21 cellular contexts compared by ENCODE assay signal in the genomic region with DNA sequence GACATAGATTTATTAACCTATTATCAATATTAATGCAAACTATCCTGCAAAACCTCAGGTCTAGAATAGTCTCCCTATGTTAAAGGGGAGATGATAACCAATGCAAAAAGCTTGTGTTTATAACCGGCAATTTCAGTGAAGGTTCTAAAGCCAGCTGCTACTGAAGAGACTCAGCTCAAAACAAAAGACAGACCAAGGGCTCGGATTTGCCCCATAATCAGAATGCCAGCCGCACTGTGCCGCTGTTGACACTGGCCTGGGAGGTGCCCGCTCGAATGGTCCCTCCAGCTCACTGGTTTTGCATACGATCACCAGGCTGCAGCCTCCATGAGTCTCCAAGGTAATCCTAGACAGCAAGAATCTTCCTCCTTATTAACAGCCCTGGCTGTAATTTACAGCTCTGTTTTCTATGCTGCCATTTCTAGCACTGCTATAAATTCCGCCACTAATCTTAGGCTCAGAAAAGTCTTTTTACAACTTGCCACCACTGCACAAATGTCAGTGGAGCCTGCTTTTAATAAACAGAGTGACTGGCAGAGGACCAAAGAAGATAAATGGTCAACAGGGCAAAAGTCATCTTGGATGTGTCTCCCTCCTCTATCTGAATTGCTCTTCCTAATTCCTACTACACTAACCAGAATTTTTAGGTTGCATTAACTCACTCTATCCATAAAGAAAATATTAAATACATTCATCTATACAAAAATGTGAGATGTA.
A peak's percentile ranks its signal among the peaks of the same experiment; 100 is the strongest.
DNase-seq lines count a peak whose midpoint lies in the region; TF ChIP-seq lines count a peak whose summit lies in the region.
"Had no signal": no experiment of that assay in that cellular context is flagged by ENCODE, and none has a peak within 500 bp of the region (broad histone marks: within the 10 kb centered on the region; RNA-seq: fewer than 3 reads in every experiment).

No MANE protein-coding gene starts in this region.

- DNase-seq in NCI-H146 treated with DMSO at 0.1 percent for 48 hours (lab: John Stamatoyannopoulos, UW; ENCODE audit: unreplicated experiment) (peak; percentile 25), NCI-H774 (lab: John Stamatoyannopoulos, UW) (peak; percentile 73), head of caudate nucleus (peak; percentile 6 to 77 (median 43)), nephron progenitor cell (peak; percentile 37), HCEC 1CT (no peak)
- DNase-seq in activated T-cell treated with anti-CD3 and anti-CD28 coated beads, Interleukin-2, amount 50 U/mL, for 1 hour = no peak
- no peak for DNase-seq in CD4-positive, alpha-beta memory T cell
- DNase-seq: activated CD4-positive, alpha-beta T cell treated with anti-CD3 and anti-CD28 coated beads, Interleukin-2, amount 10 ng/mL, durations not matched to agents 7 days and 5 days; activated CD8-positive, alpha-beta memory T cell treated with anti-CD3 and anti-CD28 coated beads, Interleukin-2, amount 10 ng/mL, durations not matched to agents 7 days and 5 days; CD4-positive, CD25-positive, alpha-beta regulatory T cell; dermis blood vessel endothelial cell; glutamatergic neuron; Karpas-422; MV-4-11; naive thymus-derived CD4-positive, alpha-beta T cell; NCI-H2029; NCI-H446 treated with DMSO at 0.1 percent for 48 hours; stimulated activated naive CD8-positive, alpha-beta T cell treated with anti-CD3 and anti-CD28 coated beads, Interleukin-15, Interleukin-2, amounts not matched to agents 100 U/mL and 50 U/mL, for 24 hours had no signal

- H3K27ac Mint-ChIP-seq in nephron progenitor cell = peak overlapping the region; percentile 64
- H3K27ac Mint-ChIP-seq in CD4-positive, alpha-beta memory T cell = no peak overlapping the region
- H3K27ac Mint-ChIP-seq: activated CD4-positive, alpha-beta T cell treated with anti-CD3 and anti-CD28 coated beads, Interleukin-2, amount 10 ng/mL, durations not matched to agents 7 days and 5 days; activated CD8-positive, alpha-beta memory T cell treated with anti-CD3 and anti-CD28 coated beads, Interleukin-2, amount 10 ng/mL, durations not matched to agents 7 days and 5 days; activated naive CD4-positive, alpha-beta T cell treated with anti-CD3 and anti-CD28 coated beads, Interleukin-2, amount 50 U/mL, for 24 hours; CD4-positive, CD25-positive, alpha-beta regulatory T cell; naive thymus-derived CD4-positive, alpha-beta T cell had no signal

- POLR2A ChIA-PET in CD4-positive, alpha-beta memory T cell (lab: Charles Lee; ENCODE audit: partially characterized antibody) = no interaction called here

- H3K27me3 ChIP-seq in CD4-positive, alpha-beta memory T cell (ENCODE audit: insufficient read depth, low read length) = no peaks in the 10 kb centered on the region
- H3K27me3 ChIP-seq: ascending aorta, right atrium auricular region had no signal

- H3K4me1 Mint-ChIP-seq in nephron progenitor cell = peaks cover 88% of the 10 kb centered on the region
- no peaks in the 10 kb centered on the region for H3K4me1 Mint-ChIP-seq in CD4-positive, alpha-beta memory T cell
- H3K4me1 Mint-ChIP-seq: activated CD4-positive, alpha-beta T cell treated with anti-CD3 and anti-CD28 coated beads, Interleukin-2, amount 10 ng/mL, durations not matched to agents 7 days and 5 days; activated CD8-positive, alpha-beta memory T cell treated with anti-CD3 and anti-CD28 coated beads, Interleukin-2, amount 10 ng/mL, durations not matched to agents 7 days and 5 days; activated naive CD4-positive, alpha-beta T cell treated with anti-CD3 and anti-CD28 coated beads, Interleukin-2, amount 50 U/mL, for 24 hours; CD4-positive, CD25-positive, alpha-beta regulatory T cell; naive thymus-derived CD4-positive, alpha-beta T cell had no signal

- no peak overlapping the region for H3K4me3 ChIP-seq in CD4-positive, alpha-beta memory T cell (ENCODE audit: low read length in 2 of 2)
- H3K4me3 ChIP-seq: ascending aorta, right atrium auricular region had no signal

- H3K4me1 ChIP-seq in CD4-positive, alpha-beta memory T cell (ENCODE audit: insufficient read depth, low read length) = no peaks in the 10 kb centered on the region
- H3K4me1 ChIP-seq: ascending aorta, right atrium auricular region had no signal

- H3K36me3 Mint-ChIP-seq in nephron progenitor cell (ENCODE audit: low read depth) = no peaks in the 10 kb centered on the region
- H3K36me3 Mint-ChIP-seq in CD4-positive, alpha-beta memory T cell = no peaks in the 10 kb centered on the region
- H3K36me3 Mint-ChIP-seq: activated CD8-positive, alpha-beta memory T cell treated with anti-CD3 and anti-CD28 coated beads, Interleukin-2, amount 10 ng/mL, durations not matched to agents 7 days and 5 days; activated naive CD4-positive, alpha-beta T cell treated with anti-CD3 and anti-CD28 coated beads, Interleukin-2, amount 50 U/mL, for 24 hours; CD4-positive, CD25-positive, alpha-beta regulatory T cell; naive thymus-derived CD4-positive, alpha-beta T cell had no signal

- peaks cover 11% of the 10 kb centered on the region for H3K27me3 Mint-ChIP-seq in nephron progenitor cell (ENCODE audit: low read depth, poor library complexity)
- peaks cover 10 to 19% of the 10 kb centered on the region in 2 donors for H3K27me3 Mint-ChIP-seq in CD4-positive, alpha-beta memory T cell

- no peak overlapping the region for H3K27ac ChIP-seq in CD4-positive, alpha-beta memory T cell (ENCODE audit: low read depth, low read length)
- H3K27ac ChIP-seq: ascending aorta, right atrium auricular region had no signal

- no peaks in the 10 kb centered on the region for H3K9me3 ChIP-seq in CD4-positive, alpha-beta memory T cell (ENCODE audit: control insufficient read depth in 1 of 2, low read length in 2 of 2)
- H3K9me3 ChIP-seq: ascending aorta, right atrium auricular region had no signal

- H3K9me3 Mint-ChIP-seq in nephron progenitor cell = no peaks in the 10 kb centered on the region
- H3K9me3 Mint-ChIP-seq in CD4-positive, alpha-beta memory T cell = peaks cover 0 to 2% (median 0%) of the 10 kb centered on the region in 8 donors
- H3K9me3 Mint-ChIP-seq: activated CD4-positive, alpha-beta T cell treated with anti-CD3 and anti-CD28 coated beads, Interleukin-2, amount 10 ng/mL, durations not matched to agents 7 days and 5 days; activated naive CD4-positive, alpha-beta T cell treated with anti-CD3 and anti-CD28 coated beads, Interleukin-2, amount 50 U/mL, for 24 hours; CD4-positive, CD25-positive, alpha-beta regulatory T cell had no signal

- no peak overlapping the region for H3K4me3 Mint-ChIP-seq in nephron progenitor cell
- no peak overlapping the region for H3K4me3 Mint-ChIP-seq in CD4-positive, alpha-beta memory T cell
- H3K4me3 Mint-ChIP-seq: activated CD4-positive, alpha-beta T cell treated with anti-CD3 and anti-CD28 coated beads, Interleukin-2, amount 10 ng/mL, durations not matched to agents 7 days and 5 days; activated CD8-positive, alpha-beta memory T cell treated with anti-CD3 and anti-CD28 coated beads, Interleukin-2, amount 10 ng/mL, durations not matched to agents 7 days and 5 days; activated naive CD4-positive, alpha-beta T cell treated with anti-CD3 and anti-CD28 coated beads, Interleukin-2, amount 50 U/mL, for 24 hours; naive thymus-derived CD4-positive, alpha-beta T cell had no signal

- no peaks in the 10 kb centered on the region for H3K36me3 ChIP-seq in CD4-positive, alpha-beta memory T cell (ENCODE audit: insufficient read depth, low read length)
- H3K36me3 ChIP-seq: ascending aorta, right atrium auricular region had no signal

- intact Hi-C loops in head of caudate nucleus (cut with DNase I) = no loop called here
- intact Hi-C loops in CD4-positive, alpha-beta memory T cell (cut with micrococcal nuclease) = no loop called here

- TF ChIP-seq CTCF in nephron progenitor cell (IDR thresholded peaks at IDR 0.05) = no peak

- CTCF ChIA-PET in CD4-positive, alpha-beta memory T cell (lab: Charles Lee; ENCODE audit: partially characterized antibody) = no interaction called here

Comparison
In these comparisons a context has a peak if more than half of its experiments do, and no peak if none do; other contexts are left out.
1. DNase-seq: peak in NCI-H146 treated with DMSO at 0.1 percent for 48 hours (single experiment), NCI-H774 (single experiment), head of caudate nucleus (42 of 42) and nephron progenitor cell (single experiment); none in activated T-cell treated with anti-CD3 and anti-CD28 coated beads, Interleukin-2, amount 50 U/mL, for 1 hour (single experiment), HCEC 1CT (single experiment) and CD4-positive, alpha-beta memory T cell (0 of 5).